Comparison of ENCODE assay signal across 1 cellular context in genomic region chr2:233854241-233854981, GRCh38.
A peak's percentile ranks its signal among the peaks of the same experiment; 100 is the strongest.
TF ChIP-seq lines count a peak whose summit lies in the region.

HJURP (minus strand) TSS chr2:233854535; CDS start chr2:233854500, 35 bp downstream.

TF ChIP-seq in K562, 482 proteins besides CTCF, POLR2A, EP300 and RAD21 (continued from another document and continues in another):
- TF ChIP-seq ZNF277 (CRISPR knock-in tag; IDR thresholded peaks at IDR 0.05; ENCODE audit: borderline replicate concordance), result no peak
- peak; percentile 95 for TF ChIP-seq LCOR (CRISPR knock-in tag; IDR thresholded peaks at IDR 0.05)
- no peak for TF ChIP-seq ELK3 (CRISPR knock-in tag; IDR thresholded peaks at IDR 0.05)
- TF ChIP-seq RBM22 (IDR thresholded peaks at IDR 0.05; ENCODE audit: low read depth, low read length, poor library complexity, severe bottlenecking), result no peak
- TF ChIP-seq ZNF766 (CRISPR knock-in tag; conservative IDR thresholded peaks at IDR 0.05), result no peak
- TF ChIP-seq ZEB2 (IDR thresholded peaks at IDR 0.05), result 0 out of 2 replicates have a peak, but pooled peaks have one; percentile 17
- no peak for TF ChIP-seq ILK (tag; IDR thresholded peaks at IDR 0.05; ENCODE audit: borderline replicate concordance, low read depth)
- no peak for TF ChIP-seq ZNF124 (CRISPR knock-in tag; IDR thresholded peaks at IDR 0.05)
- TF ChIP-seq MLLT1 (IDR thresholded peaks at IDR 0.05), result peak; percentile 79; a peak in 1 of 4 replicates
- no peak for TF ChIP-seq HDAC3 (IDR thresholded peaks at IDR 0.05; ENCODE audit: borderline replicate concordance, partially characterized antibody)
- no peak for TF ChIP-seq ZNF644 (tag; IDR thresholded peaks at IDR 0.05; ENCODE audit: low read depth)
- TF ChIP-seq HMGN3 (IDR thresholded peaks at IDR 0.05; ENCODE audit: borderline replicate concordance, extremely low read depth, insufficient read length, low read depth, low read length), result peak; percentile 86
- peak; percentile 60; the same call in 1 of the 2 replicates for TF ChIP-seq FOXP1 (CRISPR knock-in tag; IDR thresholded peaks at IDR 0.05)
- TF ChIP-seq CREBBP (IDR thresholded peaks at IDR 0.05; ENCODE audit: low read depth, low read length), result no peak
- no peak for TF ChIP-seq SETDB1 (IDR thresholded peaks at IDR 0.05; ENCODE audit: low read length)
- no peak for TF ChIP-seq MITF (IDR thresholded peaks at IDR 0.05)
- peak; percentile 88 for TF ChIP-seq ARID1B (IDR thresholded peaks at IDR 0.05)
- no peak for TF ChIP-seq RNF219 (CRISPR knock-in tag; IDR thresholded peaks at IDR 0.05)
- no peak for TF ChIP-seq NR2F6 (CRISPR knock-in tag; IDR thresholded peaks at IDR 0.05)
- TF ChIP-seq E2F3 (CRISPR knock-in tag; IDR thresholded peaks at IDR 0.05), result no peak; the same call in 1 of the 2 replicates
- TF ChIP-seq THRB (CRISPR knock-in tag; conservative IDR thresholded peaks at IDR 0.05), result no peak
- TF ChIP-seq ZNF518B (CRISPR knock-in tag; IDR thresholded peaks at IDR 0.05), result no peak
- no peak for TF ChIP-seq ZNF77 (CRISPR knock-in tag; IDR thresholded peaks at IDR 0.05)
- no peak for TF ChIP-seq ZNF146 (CRISPR knock-in tag; IDR thresholded peaks at IDR 0.05; ENCODE audit: unreplicated experiment)
- peak; percentile 90; the same call in 1 of the 2 replicates for TF ChIP-seq PHF8 (IDR thresholded peaks at IDR 0.05; ENCODE audit: borderline replicate concordance, low read length)
- TF ChIP-seq COPS2 (conservative IDR thresholded peaks at IDR 0.05), result no peak
- TF ChIP-seq ZFP91 (CRISPR knock-in tag; IDR thresholded peaks at IDR 0.05), result no peak
- peak; percentile 63 to 68 for TF ChIP-seq NRF1 (conservative IDR thresholded peaks at IDR 0.05 in 1 of 2, IDR thresholded peaks at IDR 0.05 in 1 of 2)
- TF ChIP-seq MECOM (CRISPR knock-in tag; IDR thresholded peaks at IDR 0.05), result no peak
- peak; percentile 69 for TF ChIP-seq FOSL1 (tag; conservative IDR thresholded peaks at IDR 0.05)
- TF ChIP-seq ZNF311 (CRISPR knock-in tag; IDR thresholded peaks at IDR 0.05), result no peak
- no peak for TF ChIP-seq ZNF655 (CRISPR knock-in tag; IDR thresholded peaks at IDR 0.05)
- TF ChIP-seq CREM (IDR thresholded peaks at IDR 0.05; ENCODE audit: low read depth), result peak; percentile 79
- no peak for TF ChIP-seq CGGBP1 (CRISPR knock-in tag; IDR thresholded peaks at IDR 0.05)
- TF ChIP-seq SMAD4 (CRISPR knock-in tag; conservative IDR thresholded peaks at IDR 0.05), result no peak; the same call in 1 of the 2 replicates
- TF ChIP-seq CTBP1 (IDR thresholded peaks at IDR 0.05; ENCODE audit: borderline replicate concordance), result peak; percentile 70; the same call in 1 of the 2 replicates
- TF ChIP-seq ZNF785 (CRISPR knock-in tag; IDR thresholded peaks at IDR 0.05), result no peak
- peak; percentile 93 for TF ChIP-seq SUPT5H (IDR thresholded peaks at IDR 0.05)
- peak; percentile 91 for TF ChIP-seq TAF1 (IDR thresholded peaks at IDR 0.05; ENCODE audit: control insufficient read depth, extremely low read depth, insufficient read depth, low read length, severe bottlenecking)
- no peak for TF ChIP-seq MAFK (IDR thresholded peaks at IDR 0.05; ENCODE audit: low read length)
- TF ChIP-seq WHSC1 (IDR thresholded peaks at IDR 0.05; ENCODE audit: low read length), result no peak
- TF ChIP-seq MTA2 (IDR thresholded peaks at IDR 0.05; ENCODE audit: low read depth), result peak; percentile 26; the same call in 1 of the 2 replicates
